14 cellular contexts compared by ENCODE assay signal in genomic region chr4:4166986-4167385, GRCh38. TPM values are rescaled to one million over a fixed set of nuclear protein-coding genes. Genes with fewer than 3 reads are reported as not detected.
"Had no signal": no experiment of that assay in that cellular context is flagged by ENCODE, and none has a peak within 500 bp of the region (broad histone marks: within the 10 kb centered on the region; RNA-seq: fewer than 3 reads in every experiment).

No MANE protein-coding gene starts in this region.

RNA-seq across cellular contexts. Expression of gene OTOP1, which starts 59.7 kb away (rescaled TPM):
- total RNA-seq: activated CD4-positive, alpha-beta T cell treated with anti-CD3 and anti-CD28 coated beads for 36 hours; activated CD4-positive, alpha-beta T cell treated with anti-CD3 and anti-CD28 coated beads, Interleukin-2, amount 10 ng/mL, durations not matched to agents 7 days and 5 days; activated CD8-positive, alpha-beta T cell treated with anti-CD3 and anti-CD28 coated beads, Interleukin-2, amount 10 ng/mL, durations not matched to agents 7 days and 5 days; activated naive CD8-positive, alpha-beta T cell treated with anti-CD3 and anti-CD28 coated beads, Interleukin-2, amount 10 ng/mL, durations not matched to agents 7 days and 5 days; activated T-helper 2 cell treated with anti-CD3 and anti-CD28 coated beads, Interferon-gamma antibody, Interleukin-2, Interleukin-4, amounts not matched to agents 10 μg/mL and 5 μg/mL and 100 μg/mL, durations not matched to agents 14 hours and 24 hours and 36 hours; ascending aorta; breast epithelium; OCI-LY7; PC-9; Right ventricle myocardium inferior; SK-MEL-5; T-cell; T-helper 17 cell; WTC11 had no signal
